Comparison of ENCODE assay signal across 9 cellular contexts in the genomic region with DNA sequence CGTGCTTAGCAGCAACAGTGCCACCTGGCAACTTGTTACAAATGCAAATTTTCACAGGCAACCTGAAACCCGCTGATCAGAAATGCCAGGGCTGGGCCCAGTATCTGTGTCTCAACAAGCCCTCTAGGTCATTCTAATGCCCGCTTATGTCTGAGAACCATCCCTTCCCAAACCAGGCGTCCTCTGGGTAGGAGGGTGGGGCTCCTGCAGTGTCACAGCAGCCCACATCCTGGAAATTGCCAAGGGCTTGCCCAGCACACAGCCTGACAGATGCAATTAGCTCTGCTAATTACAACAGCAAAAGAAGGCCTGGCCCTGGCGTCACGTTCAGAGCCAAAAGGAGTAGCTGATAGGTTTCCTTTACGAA. TPM values are rescaled to one million over a fixed set of nuclear protein-coding genes. Genes with fewer than 3 reads are reported as not detected.
DNase-seq lines count a peak whose midpoint lies in the region; ATAC-seq and TF ChIP-seq lines count a peak whose summit lies in the region.
"Had no signal": no experiment of that assay in that cellular context is flagged by ENCODE, and none has a peak within 500 bp of the region (broad histone marks: within the 10 kb centered on the region; RNA-seq: fewer than 3 reads in every experiment).

No MANE protein-coding gene starts in this region.

- intact Hi-C loops in PC-3 (cut with micrococcal nuclease): no loop called here

- no peaks in the 10 kb centered on the region for H3K9me3 Mint-ChIP-seq in activated naive CD4-positive, alpha-beta T cell treated with anti-CD3 and anti-CD28 coated beads, Interleukin-2, amount 50 U/mL, for 24 hours
- no peaks in the 10 kb centered on the region for H3K9me3 Mint-ChIP-seq in naive thymus-derived CD8-positive, alpha-beta T cell
- no peaks in the 10 kb centered on the region for H3K9me3 Mint-ChIP-seq in type B pancreatic cell
- H3K9me3 Mint-ChIP-seq in osteocyte (ENCODE audit: unreplicated experiment): no peaks in the 10 kb centered on the region

- no peaks in the 10 kb centered on the region for H3K27me3 Mint-ChIP-seq in activated naive CD4-positive, alpha-beta T cell treated with anti-CD3 and anti-CD28 coated beads, Interleukin-2, amount 50 U/mL, for 24 hours
- no peaks in the 10 kb centered on the region for H3K27me3 Mint-ChIP-seq in naive thymus-derived CD8-positive, alpha-beta T cell
- H3K27me3 Mint-ChIP-seq in type B pancreatic cell: no peaks in the 10 kb centered on the region
- H3K27me3 Mint-ChIP-seq in osteocyte (ENCODE audit: unreplicated experiment): no peaks in the 10 kb centered on the region

- peak overlapping the region; percentile 92 for H3K27ac Mint-ChIP-seq in activated naive CD4-positive, alpha-beta T cell treated with anti-CD3 and anti-CD28 coated beads, Interleukin-2, amount 50 U/mL, for 24 hours
- peak overlapping the region; percentile 89 to 98 (median 94) for H3K27ac Mint-ChIP-seq in naive thymus-derived CD8-positive, alpha-beta T cell
- H3K27ac Mint-ChIP-seq in type B pancreatic cell: no peak overlapping the region
- H3K27ac Mint-ChIP-seq in osteocyte (ENCODE audit: unreplicated experiment): no peak overlapping the region

- H3K27me3 ChIP-seq in PC-3 (ENCODE audit: low read length): no peaks in the 10 kb centered on the region
- H3K27me3 ChIP-seq: adrenal gland had no signal

- no peak overlapping the region for H3K4me2 ChIP-seq in PC-3 (ENCODE audit: low read length)

- H3K4me3 Mint-ChIP-seq in activated naive CD4-positive, alpha-beta T cell treated with anti-CD3 and anti-CD28 coated beads, Interleukin-2, amount 50 U/mL, for 24 hours: peak overlapping the region; percentile 76
- peak overlapping the region; percentile 64 to 89 (median 85) for H3K4me3 Mint-ChIP-seq in naive thymus-derived CD8-positive, alpha-beta T cell
- no peak overlapping the region for H3K4me3 Mint-ChIP-seq in type B pancreatic cell
- no peak overlapping the region for H3K4me3 Mint-ChIP-seq in osteocyte (ENCODE audit: unreplicated experiment)

- no peaks in the 10 kb centered on the region for H3K36me3 ChIP-seq in PC-3 (ENCODE audit: low read depth, low read length)
- H3K36me3 ChIP-seq: adrenal gland had no signal

- H3K4me3 ChIP-seq in PC-3 (ENCODE audit: low read length): no peak overlapping the region
- H3K4me3 ChIP-seq: adrenal gland had no signal

- no peak overlapping the region for H3K9ac ChIP-seq in PC-3 (ENCODE audit: low read length)

- H3K9me2 ChIP-seq in PC-3 (replicated peaks; ENCODE audit: low read length): no peaks in the 10 kb centered on the region

- TF ChIP-seq CTCF in PC-3 (conservative IDR thresholded peaks at IDR 0.05; ENCODE audit: low read depth, low read length): no peak
- TF ChIP-seq CTCF in type B pancreatic cell (conservative IDR thresholded peaks at IDR 0.05): no peak
- no peak for TF ChIP-seq CTCF in osteocyte (IDR thresholded peaks at IDR 0.05)

- no TSS peak for BruUV-seq in PC-3 (replicated peaks; lab: Mats Ljungman, UMichigan)

- H3K36me3 Mint-ChIP-seq in activated naive CD4-positive, alpha-beta T cell treated with anti-CD3 and anti-CD28 coated beads, Interleukin-2, amount 50 U/mL, for 24 hours: peaks cover 7% of the 10 kb centered on the region
- H3K36me3 Mint-ChIP-seq in naive thymus-derived CD8-positive, alpha-beta T cell: peaks cover 0 to 8% (median 0%) of the 10 kb centered on the region in 3 donors
- H3K36me3 Mint-ChIP-seq in type B pancreatic cell (peaks cover 14% of the 10 kb centered on the region), osteocyte (ENCODE audit: unreplicated experiment) (peaks cover 8% of the 10 kb centered on the region)

- H3K4me1 Mint-ChIP-seq in activated naive CD4-positive, alpha-beta T cell treated with anti-CD3 and anti-CD28 coated beads, Interleukin-2, amount 50 U/mL, for 24 hours: peaks cover 100% of the 10 kb centered on the region
- peaks cover 61 to 100% (median 100%) of the 10 kb centered on the region in 4 donors for H3K4me1 Mint-ChIP-seq in naive thymus-derived CD8-positive, alpha-beta T cell
- H3K4me1 Mint-ChIP-seq in type B pancreatic cell (ENCODE audit: unreplicated experiment): peaks cover 40% of the 10 kb centered on the region
- peaks cover 78% of the 10 kb centered on the region for H3K4me1 Mint-ChIP-seq in osteocyte (ENCODE audit: unreplicated experiment)

- CTCF ChIA-PET in PC-3 (lab: Charles Lee): no interaction called here

- H2AFZ ChIP-seq in PC-3 (ENCODE audit: low read length): no peak overlapping the region

- POLR2A ChIA-PET in naive thymus-derived CD8-positive, alpha-beta T cell (lab: Charles Lee): interaction anchor here (0.9 to 3.3 kb wide), 5 partner anchors 11 to 19 kb away, joined by 3 to 14 read pairs (median 5); a partner anchor contains a TSS
- POLR2A ChIA-PET in PC-3 (lab: Charles Lee; ENCODE audit: unreplicated experiment): no interaction called here

- H4K20me1 ChIP-seq in PC-3 (ENCODE audit: low read length): peaks cover 19% of the 10 kb centered on the region; the same call in 1 of the 2 replicates

- no peaks in the 10 kb centered on the region for H3F3A ChIP-seq in PC-3 (ENCODE audit: low read length, unreplicated experiment)

- peak; percentile 32 for ATAC-seq in GM18502 (IDR thresholded peaks at IDR 0.05; ENCODE audit: poor library complexity, unreplicated experiment)
- peak; percentile 49 for ATAC-seq in HG03432 (IDR thresholded peaks at IDR 0.05; ENCODE audit: unreplicated experiment)
- peak; percentile 36 to 46 for ATAC-seq in naive thymus-derived CD8-positive, alpha-beta T cell
- no peak for ATAC-seq in PC-3
- ATAC-seq in GM21526 (IDR thresholded peaks at IDR 0.05; ENCODE audit: low FRiP score, unreplicated experiment): no peak

- H3K9me3 ChIP-seq in PC-3 (ENCODE audit: low read length): no peaks in the 10 kb centered on the region
- H3K9me3 ChIP-seq: adrenal gland had no signal

- peaks cover 17% of the 10 kb centered on the region for H3K4me1 ChIP-seq in PC-3 (ENCODE audit: insufficient read depth, low read length)

- DNase-seq in naive thymus-derived CD8-positive, alpha-beta T cell: no peak
- DNase-seq in PC-3: no peak
- no peak for DNase-seq in type B pancreatic cell (ENCODE audit: extremely low spot score, unreplicated experiment)
- no peak for DNase-seq in osteocyte (ENCODE audit: extremely low spot score, unreplicated experiment)

- peaks cover 93% of the 10 kb centered on the region for H3K79me2 ChIP-seq in PC-3 (ENCODE audit: low read length)

- H3K27ac ChIP-seq in PC-3 (ENCODE audit: low read length): no peak overlapping the region

RNA-seq across cellular contexts. Expression of a gene that starts 15.9 kb away (rescaled TPM):
- 10 to 100 TPM; 14.2 to 16.0 TPM for total RNA-seq in naive thymus-derived CD8-positive, alpha-beta T cell
- 10 to 100 TPM; 10.6 to 16.0 (median 15.6) TPM for polyA plus RNA-seq in naive thymus-derived CD8-positive, alpha-beta T cell
- 7.0 and 10.3 TPM in 2 replicates for total RNA-seq in PC-3 (2014; rRNA removed)
- total RNA-seq in type B pancreatic cell (ENCODE audit: low replicate concordance): 8.5 and 19.9 TPM in 2 replicates
- 15.5 and 17.5 TPM in 2 replicates for total RNA-seq in osteocyte

RNA-seq across cellular contexts. Expression of a gene that starts 31.2 kb away (rescaled TPM):
- total RNA-seq in naive thymus-derived CD8-positive, alpha-beta T cell: not detected
- polyA plus RNA-seq in naive thymus-derived CD8-positive, alpha-beta T cell: not detected
- total RNA-seq in PC-3 (2014; rRNA removed) (0.26 TPM in 1 of 2 replicates, not detected in the other), type B pancreatic cell (ENCODE audit: low replicate concordance) (0.24 and 0.34 TPM in 2 replicates), osteocyte (0.16 and 0.29 TPM in 2 replicates)

RNA-seq across cellular contexts. Expression of a gene that starts 53.4 kb away (rescaled TPM):
- 1 to 10 TPM; 1.4 to 1.5 TPM for total RNA-seq in naive thymus-derived CD8-positive, alpha-beta T cell
- polyA plus RNA-seq in naive thymus-derived CD8-positive, alpha-beta T cell: 1 to 10 TPM in 2 of 3 donors, under 1 TPM in 1; 0.15 to 2.0 (median 1.1) TPM
- total RNA-seq in PC-3 (2014; rRNA removed) (8.1 and 13.8 TPM in 2 replicates), type B pancreatic cell (ENCODE audit: low replicate concordance) (2.8 and 8.2 TPM in 2 replicates), osteocyte (0.31 and 0.54 TPM in 2 replicates)

Comparison
In these comparisons a context has a peak if more than half of its experiments do, and no peak if none do; other contexts are left out.
1. ATAC-seq: peak in GM18502 (single experiment), HG03432 (single experiment) and naive thymus-derived CD8-positive, alpha-beta T cell (2 of 2); none in PC-3 (single experiment) and GM21526 (single experiment).
2. H3K27ac Mint-ChIP-seq: peak in activated naive CD4-positive, alpha-beta T cell treated with anti-CD3 and anti-CD28 coated beads, Interleukin-2, amount 50 U/mL, for 24 hours (single experiment) and naive thymus-derived CD8-positive, alpha-beta T cell (10 of 10); none in type B pancreatic cell (single experiment) and osteocyte (single experiment).
3. H3K4me3 Mint-ChIP-seq: peak in activated naive CD4-positive, alpha-beta T cell treated with anti-CD3 and anti-CD28 coated beads, Interleukin-2, amount 50 U/mL, for 24 hours (single experiment) and naive thymus-derived CD8-positive, alpha-beta T cell (10 of 10); none in type B pancreatic cell (single experiment) and osteocyte (single experiment).